In the genomic region with DNA sequence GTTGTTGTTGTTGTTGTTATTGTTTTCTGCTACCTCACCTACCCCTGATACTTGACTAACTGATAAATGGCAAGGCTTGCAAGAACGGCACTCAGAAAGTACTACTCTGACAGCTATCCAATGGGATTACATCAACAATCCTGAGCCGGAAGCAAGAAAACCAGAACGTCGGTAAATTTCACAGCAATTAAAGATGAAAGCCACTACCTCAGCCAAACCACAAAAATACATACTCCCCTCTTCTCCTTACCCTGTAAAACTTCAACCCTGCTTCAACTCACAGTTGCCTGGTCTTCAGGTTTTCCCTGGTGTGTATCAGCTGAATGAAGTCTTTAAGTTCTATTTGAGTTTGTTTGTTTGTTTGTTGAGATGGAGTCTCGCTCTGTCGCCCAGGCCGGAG, we compare ENCODE assay signal across 2 cellular contexts.
TF ChIP-seq lines count a peak whose summit lies in the region.

No MANE protein-coding gene starts in this region.

TF ChIP-seq in GM23338, 12 proteins besides CTCF, POLR2A, EP300 and RAD21 (continues in another document):
- TF ChIP-seq, protein P1, sequence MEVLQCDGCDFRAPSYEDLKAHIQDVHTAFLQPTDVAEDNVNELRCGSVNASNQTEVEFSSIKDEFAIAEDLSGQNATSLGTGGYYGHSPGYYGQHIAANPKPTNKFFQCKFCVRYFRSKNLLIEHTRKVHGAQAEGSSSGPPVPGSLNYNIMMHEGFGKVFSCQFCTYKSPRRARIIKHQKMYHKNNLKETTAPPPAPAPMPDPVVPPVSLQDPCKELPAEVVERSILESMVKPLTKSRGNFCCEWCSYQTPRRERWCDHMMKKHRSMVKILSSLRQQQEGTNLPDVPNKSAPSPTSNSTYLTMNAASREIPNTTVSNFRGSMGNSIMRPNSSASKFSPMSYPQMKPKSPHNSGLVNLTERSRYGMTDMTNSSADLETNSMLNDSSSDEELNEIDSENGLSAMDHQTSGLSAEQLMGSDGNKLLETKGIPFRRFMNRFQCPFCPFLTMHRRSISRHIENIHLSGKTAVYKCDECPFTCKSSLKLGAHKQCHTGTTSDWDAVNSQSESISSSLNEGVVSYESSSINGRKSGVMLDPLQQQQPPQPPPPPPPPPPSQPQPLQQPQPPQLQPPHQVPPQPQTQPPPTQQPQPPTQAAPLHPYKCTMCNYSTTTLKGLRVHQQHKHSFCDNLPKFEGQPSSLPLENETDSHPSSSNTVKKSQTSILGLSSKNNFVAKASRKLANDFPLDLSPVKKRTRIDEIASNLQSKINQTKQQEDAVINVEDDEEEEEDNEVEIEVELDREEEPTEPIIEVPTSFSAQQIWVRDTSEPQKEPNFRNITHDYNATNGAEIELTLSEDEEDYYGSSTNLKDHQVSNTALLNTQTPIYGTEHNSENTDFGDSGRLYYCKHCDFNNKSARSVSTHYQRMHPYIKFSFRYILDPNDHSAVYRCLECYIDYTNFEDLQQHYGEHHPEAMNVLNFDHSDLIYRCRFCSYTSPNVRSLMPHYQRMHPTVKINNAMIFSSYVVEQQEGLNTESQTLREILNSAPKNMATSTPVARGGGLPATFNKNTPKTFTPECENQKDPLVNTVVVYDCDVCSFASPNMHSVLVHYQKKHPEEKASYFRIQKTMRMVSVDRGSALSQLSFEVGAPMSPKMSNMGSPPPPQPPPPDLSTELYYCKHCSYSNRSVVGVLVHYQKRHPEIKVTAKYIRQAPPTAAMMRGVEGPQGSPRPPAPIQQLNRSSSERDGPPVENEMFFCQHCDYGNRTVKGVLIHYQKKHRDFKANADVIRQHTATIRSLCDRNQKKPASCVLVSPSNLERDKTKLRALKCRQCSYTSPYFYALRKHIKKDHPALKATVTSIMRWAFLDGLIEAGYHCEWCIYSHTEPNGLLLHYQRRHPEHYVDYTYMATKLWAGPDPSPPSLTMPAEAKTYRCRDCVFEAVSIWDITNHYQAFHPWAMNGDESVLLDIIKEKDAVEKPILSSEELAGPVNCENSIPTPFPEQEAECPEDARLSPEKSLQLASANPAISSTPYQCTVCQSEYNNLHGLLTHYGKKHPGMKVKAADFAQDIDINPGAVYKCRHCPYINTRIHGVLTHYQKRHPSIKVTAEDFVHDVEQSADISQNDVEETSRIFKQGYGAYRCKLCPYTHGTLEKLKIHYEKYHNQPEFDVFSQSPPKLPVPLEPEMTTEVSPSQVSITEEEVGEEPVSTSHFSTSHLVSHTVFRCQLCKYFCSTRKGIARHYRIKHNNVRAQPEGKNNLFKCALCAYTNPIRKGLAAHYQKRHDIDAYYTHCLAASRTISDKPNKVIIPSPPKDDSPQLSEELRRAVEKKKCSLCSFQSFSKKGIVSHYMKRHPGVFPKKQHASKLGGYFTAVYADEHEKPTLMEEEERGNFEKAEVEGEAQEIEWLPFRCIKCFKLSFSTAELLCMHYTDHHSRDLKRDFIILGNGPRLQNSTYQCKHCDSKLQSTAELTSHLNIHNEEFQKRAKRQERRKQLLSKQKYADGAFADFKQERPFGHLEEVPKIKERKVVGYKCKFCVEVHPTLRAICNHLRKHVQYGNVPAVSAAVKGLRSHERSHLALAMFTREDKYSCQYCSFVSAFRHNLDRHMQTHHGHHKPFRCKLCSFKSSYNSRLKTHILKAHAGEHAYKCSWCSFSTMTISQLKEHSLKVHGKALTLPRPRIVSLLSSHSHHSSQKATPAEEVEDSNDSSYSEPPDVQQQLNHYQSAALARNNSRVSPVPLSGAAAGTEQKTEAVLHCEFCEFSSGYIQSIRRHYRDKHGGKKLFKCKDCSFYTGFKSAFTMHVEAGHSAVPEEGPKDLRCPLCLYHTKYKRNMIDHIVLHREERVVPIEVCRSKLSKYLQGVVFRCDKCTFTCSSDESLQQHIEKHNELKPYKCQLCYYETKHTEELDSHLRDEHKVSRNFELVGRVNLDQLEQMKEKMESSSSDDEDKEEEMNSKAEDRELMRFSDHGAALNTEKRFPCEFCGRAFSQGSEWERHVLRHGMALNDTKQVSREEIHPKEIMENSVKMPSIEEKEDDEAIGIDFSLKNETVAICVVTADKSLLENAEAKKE (CRISPR knock-in tag; IDR thresholded peaks at IDR 0.05), result no peak
- TF ChIP-seq EZH2phosphoT487 (IDR thresholded peaks at IDR 0.05; ENCODE audit: unreplicated experiment), result no peak
- TF ChIP-seq EZH2 (IDR thresholded peaks at IDR 0.05; ENCODE audit: low read depth, unreplicated experiment), result no peak
- TF ChIP-seq CREB1 (CRISPR knock-in tag; IDR thresholded peaks at IDR 0.05; ENCODE audit: low read depth), result no peak
- no peak for TF ChIP-seq NANOG (IDR thresholded peaks at IDR 0.05; ENCODE audit: borderline replicate concordance)
- TF ChIP-seq POLR2AphosphoS5 (IDR thresholded peaks at IDR 0.05; ENCODE audit: low read depth), result no peak
- TF ChIP-seq, protein P2, sequence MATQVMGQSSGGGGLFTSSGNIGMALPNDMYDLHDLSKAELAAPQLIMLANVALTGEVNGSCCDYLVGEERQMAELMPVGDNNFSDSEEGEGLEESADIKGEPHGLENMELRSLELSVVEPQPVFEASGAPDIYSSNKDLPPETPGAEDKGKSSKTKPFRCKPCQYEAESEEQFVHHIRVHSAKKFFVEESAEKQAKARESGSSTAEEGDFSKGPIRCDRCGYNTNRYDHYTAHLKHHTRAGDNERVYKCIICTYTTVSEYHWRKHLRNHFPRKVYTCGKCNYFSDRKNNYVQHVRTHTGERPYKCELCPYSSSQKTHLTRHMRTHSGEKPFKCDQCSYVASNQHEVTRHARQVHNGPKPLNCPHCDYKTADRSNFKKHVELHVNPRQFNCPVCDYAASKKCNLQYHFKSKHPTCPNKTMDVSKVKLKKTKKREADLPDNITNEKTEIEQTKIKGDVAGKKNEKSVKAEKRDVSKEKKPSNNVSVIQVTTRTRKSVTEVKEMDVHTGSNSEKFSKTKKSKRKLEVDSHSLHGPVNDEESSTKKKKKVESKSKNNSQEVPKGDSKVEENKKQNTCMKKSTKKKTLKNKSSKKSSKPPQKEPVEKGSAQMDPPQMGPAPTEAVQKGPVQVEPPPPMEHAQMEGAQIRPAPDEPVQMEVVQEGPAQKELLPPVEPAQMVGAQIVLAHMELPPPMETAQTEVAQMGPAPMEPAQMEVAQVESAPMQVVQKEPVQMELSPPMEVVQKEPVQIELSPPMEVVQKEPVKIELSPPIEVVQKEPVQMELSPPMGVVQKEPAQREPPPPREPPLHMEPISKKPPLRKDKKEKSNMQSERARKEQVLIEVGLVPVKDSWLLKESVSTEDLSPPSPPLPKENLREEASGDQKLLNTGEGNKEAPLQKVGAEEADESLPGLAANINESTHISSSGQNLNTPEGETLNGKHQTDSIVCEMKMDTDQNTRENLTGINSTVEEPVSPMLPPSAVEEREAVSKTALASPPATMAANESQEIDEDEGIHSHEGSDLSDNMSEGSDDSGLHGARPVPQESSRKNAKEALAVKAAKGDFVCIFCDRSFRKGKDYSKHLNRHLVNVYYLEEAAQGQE (IDR thresholded peaks at IDR 0.05; ENCODE audit: unreplicated experiment), result no peak
- TF ChIP-seq, protein P3, sequence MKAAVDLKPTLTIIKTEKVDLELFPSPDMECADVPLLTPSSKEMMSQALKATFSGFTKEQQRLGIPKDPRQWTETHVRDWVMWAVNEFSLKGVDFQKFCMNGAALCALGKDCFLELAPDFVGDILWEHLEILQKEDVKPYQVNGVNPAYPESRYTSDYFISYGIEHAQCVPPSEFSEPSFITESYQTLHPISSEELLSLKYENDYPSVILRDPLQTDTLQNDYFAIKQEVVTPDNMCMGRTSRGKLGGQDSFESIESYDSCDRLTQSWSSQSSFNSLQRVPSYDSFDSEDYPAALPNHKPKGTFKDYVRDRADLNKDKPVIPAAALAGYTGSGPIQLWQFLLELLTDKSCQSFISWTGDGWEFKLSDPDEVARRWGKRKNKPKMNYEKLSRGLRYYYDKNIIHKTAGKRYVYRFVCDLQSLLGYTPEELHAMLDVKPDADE (IDR thresholded peaks at IDR 0.05), result no peak
- TF ChIP-seq ZNF331 (CRISPR knock-in tag; IDR thresholded peaks at IDR 0.05; ENCODE audit: low read depth), result no peak
- no peak for TF ChIP-seq JUNB (IDR thresholded peaks at IDR 0.05; ENCODE audit: unreplicated experiment)

TF ChIP-seq in SK-N-SH, 30 proteins besides CTCF, POLR2A, EP300 and RAD21 (continued from another document):
- TF ChIP-seq, protein P2 (IDR thresholded peaks at IDR 0.05; ENCODE audit: low read depth, low read length), result no peak
- TF ChIP-seq TEAD4 (IDR thresholded peaks at IDR 0.05; ENCODE audit: borderline replicate concordance, insufficient read depth), result no peak
- TF ChIP-seq EZH2phosphoT487 (IDR thresholded peaks at IDR 0.05; ENCODE audit: borderline replicate concordance, low read depth), result no peak
